30 cellular contexts compared by ENCODE assay signal in the genomic region with DNA sequence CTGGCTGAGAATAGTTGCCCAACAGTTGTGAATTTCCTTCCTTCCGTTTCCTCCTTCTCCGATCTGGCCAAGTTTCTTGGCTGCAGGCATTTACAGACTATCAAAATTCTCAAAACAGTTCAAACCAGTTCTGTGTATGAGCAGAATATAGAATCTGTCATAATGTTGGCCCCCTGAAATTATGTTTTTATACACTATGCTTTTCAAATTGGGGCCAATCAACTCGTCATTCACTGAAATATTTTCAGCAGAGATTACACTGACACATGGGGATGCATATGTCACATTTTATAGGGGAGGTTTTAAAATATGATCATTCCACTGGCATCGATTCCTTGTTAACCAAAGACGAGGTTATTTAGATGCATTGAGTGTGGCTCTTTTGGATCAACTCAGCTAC.
"Had no signal": no experiment of that assay in that cellular context is flagged by ENCODE, and none has a peak within 500 bp of the region (broad histone marks: within the 10 kb centered on the region; RNA-seq: fewer than 3 reads in every experiment).

No MANE protein-coding gene starts in this region.

- H3K9me3 ChIP-seq: adrenal gland, ascending aorta, body of pancreas, breast epithelium had no signal

- H3K27ac ChIP-seq: adrenal gland, ascending aorta, body of pancreas, brain microvascular endothelial cell, breast epithelium, cardiac muscle cell had no signal

- H3K4me3 ChIP-seq: adrenal gland, ascending aorta, body of pancreas, breast epithelium, cardiac muscle cell had no signal

- H3K27me3 ChIP-seq: adrenal gland, ascending aorta, body of pancreas, brain microvascular endothelial cell, breast epithelium, cardiac muscle cell had no signal

- DNase-seq: activated effector memory CD4-positive, alpha-beta T cell treated with anti-CD3 and anti-CD28 coated beads, Interleukin-2, amount 50 U/mL, for 16 hours; activated effector memory CD4-positive, alpha-beta T cell treated with Interleukin-2 at 50 U/mL for 16 hours; activated gamma-delta T cell; activated gamma-delta T cell treated with Interleukin-2 at 50 U/mL for 16 hours; activated naive CD4-positive, alpha-beta T cell; activated naive CD4-positive, alpha-beta T cell treated with anti-CD3 and anti-CD28 coated beads for 36 hours; activated naive CD4-positive, alpha-beta T cell treated with anti-CD3 and anti-CD28 coated beads, Interleukin-2, amount 10 ng/mL, durations not matched to agents 7 days and 5 days; activated naive CD4-positive, alpha-beta T cell treated with anti-CD3 and anti-CD28 coated beads, Interleukin-2, amount 50 U/mL, for 16 hours; activated naive CD4-positive, alpha-beta T cell treated with Interleukin-2 at 50 U/mL for 16 hours; activated naive CD8-positive, alpha-beta T cell treated with anti-CD3 and anti-CD28 coated beads for 36 hours; activated naive CD8-positive, alpha-beta T cell treated with anti-CD3 and anti-CD28 coated beads, Interleukin-2, amount 10 ng/mL, durations not matched to agents 7 days and 5 days; activated naive CD8-positive, alpha-beta T cell treated with anti-CD3 and anti-CD28 coated beads, Interleukin-2, amount 50 U/mL, for 24 hours; activated T-cell treated with anti-CD3 and anti-CD28 coated beads, Interleukin-2, amount 50 U/mL, for 1 hour; activated T-cell treated with anti-CD3 and anti-CD28 coated beads, Interleukin-2, amount 50 U/mL, for 24 hours; activated T-cell treated with anti-CD3 and anti-CD28 coated beads, Interleukin-2, amount 50 U/mL, for 4 hours; activated T-cell treated with anti-CD3 and anti-CD28 coated beads, Interleukin-2, amount 50 U/mL, for 48 hours; activated T-cell treated with anti-CD3 and anti-CD28 coated beads, Interleukin-2, amount 50 U/mL, for 72 hours; adrenal gland; amniotic stem cell; amygdala; anterior cingulate cortex; aorta; body of pancreas; brain microvascular endothelial cell; caudate nucleus; central memory CD4-positive, alpha-beta T cell; cerebellar nuclear complex had no signal

- H3K36me3 ChIP-seq: adrenal gland, ascending aorta, brain microvascular endothelial cell, breast epithelium, cardiac muscle cell had no signal
